In the genomic region with DNA sequence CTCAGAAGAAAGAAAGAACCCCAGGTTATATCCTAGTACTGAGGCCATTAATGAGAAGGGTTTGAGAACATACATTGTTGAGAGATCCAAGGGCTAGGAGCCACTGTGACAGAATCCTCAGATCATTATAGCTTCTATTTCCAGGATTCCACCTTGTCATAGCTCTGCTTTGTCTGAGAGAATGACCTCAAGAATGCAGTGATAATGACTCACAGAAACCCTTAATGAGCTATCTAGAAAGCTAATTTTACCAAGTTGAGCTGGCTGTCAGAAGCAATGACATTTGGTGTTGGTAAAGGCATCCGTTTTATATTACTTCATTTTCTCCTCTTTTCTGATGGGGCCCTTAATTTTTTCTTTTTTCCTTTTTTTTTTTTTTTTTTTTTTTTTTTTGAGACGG, we compare ENCODE assay signal across 18 cellular contexts.
"Had no signal": no experiment of that assay in that cellular context is flagged by ENCODE, and none has a peak within 500 bp of the region (broad histone marks: within the 10 kb centered on the region; RNA-seq: fewer than 3 reads in every experiment).

No MANE protein-coding gene starts in this region.

- H3K27me3 Mint-ChIP-seq: activated T-helper 17 cell treated with anti-CD3 and anti-CD28 coated beads, Interleukin-2, amount 50 U/mL, for 72 hours had no signal

- H3K9me3 Mint-ChIP-seq: activated T-helper 17 cell treated with anti-CD3 and anti-CD28 coated beads, Interleukin-2, amount 50 U/mL, for 72 hours; T-helper 2 cell treated with Interferon-gamma antibody and Interleukin-4, amounts not matched to agents 5 μg/mL and 100 μg/mL, for 36 hours had no signal

- H3K4me1 ChIP-seq: tibial nerve, uterus had no signal

- H3K27ac ChIP-seq: ovary, tibial nerve, uterus had no signal

- H3K4me3 Mint-ChIP-seq: activated T-helper 17 cell treated with anti-CD3 and anti-CD28 coated beads, Interleukin-2, amount 50 U/mL, for 72 hours; T-helper 2 cell treated with Interferon-gamma antibody and Interleukin-4, amounts not matched to agents 5 μg/mL and 100 μg/mL, for 36 hours had no signal

- H3K27ac Mint-ChIP-seq: activated T-helper 17 cell treated with anti-CD3 and anti-CD28 coated beads, Interleukin-2, amount 50 U/mL, for 72 hours; T-helper 2 cell treated with Interferon-gamma antibody and Interleukin-4, amounts not matched to agents 5 μg/mL and 100 μg/mL, for 36 hours had no signal

- DNase-seq: activated CD4-positive, alpha-beta T cell treated with anti-CD3 and anti-CD28 coated beads, Interleukin-2, amount 50 U/mL, for 1 hour; activated CD4-positive, CD25-positive, alpha-beta regulatory T cell; activated naive CD4-positive, alpha-beta T cell treated with Interleukin-2 at 50 U/mL for 16 hours; activated T-cell treated with anti-CD3 and anti-CD28 coated beads for 4 hours; hippocampal formation; ovary; stimulated activated CD4-positive, alpha-beta T cell treated with anti-CD3 and anti-CD28 coated beads, Interleukin-15, amount 100 ng/mL, for 24 hours; stimulated activated CD4-positive, alpha-beta T cell treated with anti-CD3 and anti-CD28 coated beads, Interleukin-4, amount 100 ng/mL, for 1 hour; stimulated activated naive CD4-positive, alpha-beta T cell treated with Interleukin-2 at 50 U/mL for 16 hours; substantia nigra; SW 1271; uterus had no signal

- ATAC-seq: activated T-helper 17 cell treated with anti-CD3 and anti-CD28 coated beads, Interleukin-2, amount 50 U/mL, for 72 hours had no signal

- FAIRE-seq: colon, endometrium, keratinocyte had no signal

- H3K9me3 ChIP-seq: ovary, tibial nerve, uterus had no signal

- H3K36me3 ChIP-seq: ovary, uterus had no signal

- H3K4me3 ChIP-seq: ovary, tibial nerve, uterus had no signal

- H3K27me3 ChIP-seq: ovary, tibial nerve, uterus had no signal
